ENCODE assay signal across 8 cellular contexts in genomic region chr1:88684482-88685238, GRCh38. TPM values are rescaled to one million over a fixed set of nuclear protein-coding genes. Genes with fewer than 3 reads are reported as not detected.
DNase-seq lines count a peak whose midpoint lies in the region; ATAC-seq, FAIRE-seq and TF ChIP-seq lines count a peak whose summit lies in the region.

No MANE protein-coding gene starts in this region.

- H3K79me1 ChIP-seq in trophoblast cell (ENCODE audit: low read length) = peaks cover 9% of the 10 kb centered on the region

- H3K4me3 ChIP-seq in H7 (ENCODE audit: insufficient read depth, low read depth, low read length) (peak overlapping the region; percentile 98), cardiac muscle cell (peak overlapping the region; percentile 89), trophoblast cell (ENCODE audit: low read depth, low read length) (peak overlapping the region; percentile 96), upper lobe of right lung (peak overlapping the region; percentile 83)

- peak overlapping the region; percentile 96 for H3K4me2 ChIP-seq in trophoblast cell (ENCODE audit: low read length)

- no peak overlapping the region for H2BK12ac ChIP-seq in trophoblast cell (ENCODE audit: low read length)

- peak overlapping the region; percentile 38 for H2AFZ ChIP-seq in trophoblast cell (ENCODE audit: insufficient read depth, low read length, poor library complexity)

- H2BK120ac ChIP-seq in trophoblast cell (ENCODE audit: insufficient read depth, low read length, poor library complexity) = peak overlapping the region; percentile 59

- H3K4me1 ChIP-seq in cardiac muscle cell (ENCODE audit: low read depth) (peaks cover 26% of the 10 kb centered on the region), trophoblast cell (ENCODE audit: control insufficient read depth in 1 of 2, insufficient read depth in 2 of 2, low read length in 2 of 2) (peaks cover 0 to 2% of the 10 kb centered on the region in 2 experiments), upper lobe of right lung (peaks cover 9% of the 10 kb centered on the region)

- peak overlapping the region; percentile 84 for H3K18ac ChIP-seq in trophoblast cell (ENCODE audit: low read length)

- peak; percentile 54 for ATAC-seq in upper lobe of right lung

- no peaks in the 10 kb centered on the region for H3K9me3 Mint-ChIP-seq in activated naive CD8-positive, alpha-beta T cell (ENCODE audit: low read depth)

- H3K36me3 Mint-ChIP-seq in activated naive CD8-positive, alpha-beta T cell = no peaks in the 10 kb centered on the region

- peak overlapping the region; percentile 96 for H3K4me3 Mint-ChIP-seq in activated naive CD8-positive, alpha-beta T cell

- H4K8ac ChIP-seq in trophoblast cell (ENCODE audit: low read depth, low read length) = peak overlapping the region; percentile 85

- no peak overlapping the region for H2AK5ac ChIP-seq in trophoblast cell (ENCODE audit: low read length)

- H4K91ac ChIP-seq in trophoblast cell (ENCODE audit: low read depth, low read length) = peak overlapping the region; percentile 64

- TF ChIP-seq CTCF in cardiac muscle cell (IDR thresholded peaks at IDR 0.05; ENCODE audit: low read depth, low read length) (no peak), upper lobe of right lung (IDR thresholded peaks at IDR 0.05) (no peak)

- H3K27me3 Mint-ChIP-seq in activated naive CD8-positive, alpha-beta T cell = no peaks in the 10 kb centered on the region

- peak overlapping the region; percentile 95 for H3K9ac ChIP-seq in trophoblast cell (ENCODE audit: low read length)

- peak overlapping the region; percentile 54 for H4K12ac ChIP-seq in trophoblast cell (ENCODE audit: low read depth, low read length)

- DNase-seq in H7 (peak; percentile 88), LoVo (ENCODE audit: low spot score) (peak; percentile 42), SK-N-DZ (ENCODE audit: low spot score) (peak; percentile 72), cardiac muscle cell (ENCODE audit: low read depth in 1 of 2, low spot score in 1 of 2) (peak; percentile 53 to 81), trophoblast cell (peak; percentile 37 to 55), upper lobe of right lung (peak; percentile 83)

- FAIRE-seq in G401.6 (lab: Jason Lieb, UNC) = peak; percentile 80

- no peaks in the 10 kb centered on the region for H3K27me3 ChIP-seq in H7 (ENCODE audit: control insufficient read depth, insufficient read depth, low read length)
- no peaks in the 10 kb centered on the region for H3K27me3 ChIP-seq in cardiac muscle cell
- H3K27me3 ChIP-seq in trophoblast cell (ENCODE audit: insufficient read depth, low read length) = no peaks in the 10 kb centered on the region
- H3K27me3 ChIP-seq in upper lobe of right lung = no peaks in the 10 kb centered on the region

- intact Hi-C loops in upper lobe of right lung (cut with DNase I) = no loop called here

- H3K9me3 ChIP-seq in cardiac muscle cell (ENCODE audit: low read depth) = no peaks in the 10 kb centered on the region
- H3K9me3 ChIP-seq in trophoblast cell (ENCODE audit: insufficient read depth, low read depth, low read length) = no peaks in the 10 kb centered on the region
- H3K9me3 ChIP-seq in upper lobe of right lung = no peaks in the 10 kb centered on the region

- peak overlapping the region; percentile 55 for H3K4ac ChIP-seq in trophoblast cell (ENCODE audit: low read depth, low read length)

- peaks cover 47% of the 10 kb centered on the region for H3K4me1 Mint-ChIP-seq in activated naive CD8-positive, alpha-beta T cell (ENCODE audit: low read depth)

- H3K79me2 ChIP-seq in trophoblast cell (ENCODE audit: control insufficient read depth, insufficient read depth, low read length, poor library complexity) = peaks cover 3% of the 10 kb centered on the region

- H3K36me3 ChIP-seq in H7 (replicated peaks; ENCODE audit: control insufficient read depth, insufficient read depth, low read length) (no peaks in the 10 kb centered on the region), cardiac muscle cell (no peaks in the 10 kb centered on the region), trophoblast cell (ENCODE audit: control insufficient read depth in 1 of 2, insufficient read depth in 2 of 2, low read length in 2 of 2) (no peaks in the 10 kb centered on the region), upper lobe of right lung (no peaks in the 10 kb centered on the region)

- H3K27ac Mint-ChIP-seq in activated naive CD8-positive, alpha-beta T cell = peak overlapping the region; percentile 95

- no CpG with 5 or more reads among the region's 58 CpGs for WGBS in trophoblast cell (ENCODE audit: extremely low coverage, insufficient coverage, insufficient read length)

- peak overlapping the region; percentile 71 for H3K14ac ChIP-seq in trophoblast cell (ENCODE audit: low read length)

- H2BK5ac ChIP-seq in trophoblast cell (ENCODE audit: low read depth, low read length, poor library complexity) = peak overlapping the region; percentile 79

- no peak overlapping the region for H3K23ac ChIP-seq in trophoblast cell (ENCODE audit: low read length)

- H3K27ac ChIP-seq in cardiac muscle cell (peak overlapping the region; percentile 95), trophoblast cell (ENCODE audit: low read depth, low read length) (peak overlapping the region; percentile 89), upper lobe of right lung (peak overlapping the region; percentile 93)

RNA-seq across cellular contexts. Expression of gene PKN2, which starts 0.6 kb away (rescaled TPM):
- total RNA-seq in H7 (2014; rRNA removed; shearing (Covaris generic)) = 22.8 and 42.5 TPM in 2 replicates
- 12.2 and 15.6 TPM in 2 replicates for polyA plus RNA-seq in SK-N-DZ (2014; cell fraction: cytosol; rRNA removed)
- polyA plus RNA-seq in SK-N-DZ (2014; cell fraction: nucleus; rRNA removed) = 41.9 and 48.4 TPM in 2 replicates
- total RNA-seq in cardiac muscle cell (18.4 and 27.6 TPM in 2 replicates), upper lobe of right lung (45.8 TPM)
- polyA plus RNA-seq in cardiac muscle cell = 22.5 and 25.8 TPM in 2 replicates
- polyA plus RNA-seq in trophoblast cell (2013) = 23.8 and 24.5 TPM in 2 replicates

Comparison
In these comparisons a context has a peak if more than half of its experiments do, and no peak if none do; other contexts are left out.
1. Peak in every context shown above with its lines: DNase-seq, ATAC-seq, H3K4me3 ChIP-seq and H3K27ac ChIP-seq.